15 cellular contexts compared by ENCODE assay signal in the genomic region with DNA sequence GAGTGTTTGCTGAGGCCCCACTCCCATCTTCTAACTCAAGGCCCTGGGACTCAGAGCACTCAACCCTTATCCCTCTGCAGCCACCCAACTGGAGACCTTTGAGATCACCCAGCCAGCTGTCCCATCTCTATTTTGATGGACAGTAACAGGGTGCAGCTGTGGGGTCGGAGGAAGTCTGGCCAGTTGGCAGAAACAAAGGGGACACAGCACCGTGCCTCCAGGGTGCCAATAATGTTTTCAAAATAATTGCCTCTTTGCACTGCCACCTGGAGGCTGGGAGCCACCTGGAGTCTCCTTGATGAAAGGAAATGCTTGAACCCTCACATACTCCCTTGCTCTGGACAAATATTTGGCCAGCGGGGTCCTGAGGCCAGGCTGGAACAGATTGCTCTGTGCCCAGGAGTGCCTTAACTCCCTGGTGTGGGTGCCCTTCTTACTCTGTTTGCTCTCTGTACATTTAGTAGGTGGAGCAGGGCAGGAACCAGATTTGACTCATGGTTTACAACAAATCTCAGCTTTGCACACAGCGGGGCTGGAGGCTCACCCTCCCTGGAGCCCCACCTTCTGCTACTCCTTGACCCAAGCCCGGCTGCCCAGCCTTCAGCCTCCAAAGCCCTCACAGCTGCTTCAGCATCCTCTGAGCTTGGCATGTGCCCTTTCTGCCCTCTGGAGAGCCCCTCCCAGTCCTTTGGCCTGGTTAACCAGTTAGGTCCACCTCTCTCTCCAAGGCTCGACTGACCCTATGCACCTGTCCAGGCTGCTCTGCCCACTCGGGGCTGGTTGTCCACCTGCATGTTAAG. TPM values are rescaled to one million over a fixed set of nuclear protein-coding genes. Genes with fewer than 3 reads are reported as not detected.
DNase-seq lines count a peak whose midpoint lies in the region; ATAC-seq, FAIRE-seq and TF ChIP-seq lines count a peak whose summit lies in the region.
"Had no signal": no experiment of that assay in that cellular context is flagged by ENCODE, and none has a peak within 500 bp of the region (broad histone marks: within the 10 kb centered on the region; RNA-seq: fewer than 3 reads in every experiment).

No MANE protein-coding gene starts in this region.

- H3K27ac ChIP-seq in foreskin keratinocyte, result no peak overlapping the region
- H3K27ac ChIP-seq: HL-60 had no signal

- ATAC-seq in foreskin keratinocyte, result peak; percentile 21
- no peak for ATAC-seq in stimulated activated effector memory CD8-positive, alpha-beta T cell treated with anti-CD3 and anti-CD28 coated beads, Interleukin-12 subunit alpha, Interleukin-12 subunit beta, amount 100 ng/mL, for 72 hours

- H3K27me3 ChIP-seq in foreskin keratinocyte, result peaks cover 30% of the 10 kb centered on the region

- FAIRE-seq in urothelium cell line (lab: Jason Lieb, UNC), result no peak
- FAIRE-seq: endothelial cell of umbilical vein had no signal

- no peaks in the 10 kb centered on the region for H3K9me3 Mint-ChIP-seq in T-helper 1 cell treated with Interleukin-12 subunit alpha and Interleukin-12 subunit beta and Interleukin-4 antibody, amounts not matched to agents 30 μg/mL and 1 μg/mL, for 36 hours
- H3K9me3 Mint-ChIP-seq in stimulated activated effector memory CD8-positive, alpha-beta T cell treated with anti-CD3 and anti-CD28 coated beads, Interleukin-12 subunit alpha, Interleukin-12 subunit beta, amount 100 ng/mL, for 72 hours, result peaks cover 17% of the 10 kb centered on the region

- peaks cover 71% of the 10 kb centered on the region for H3K36me3 Mint-ChIP-seq in T-helper 1 cell treated with Interleukin-12 subunit alpha and Interleukin-12 subunit beta and Interleukin-4 antibody, amounts not matched to agents 30 μg/mL and 1 μg/mL, for 36 hours (ENCODE audit: low read depth)
- no peaks in the 10 kb centered on the region for H3K36me3 Mint-ChIP-seq in stimulated activated effector memory CD8-positive, alpha-beta T cell treated with anti-CD3 and anti-CD28 coated beads, Interleukin-12 subunit alpha, Interleukin-12 subunit beta, amount 100 ng/mL, for 72 hours

- H3K4me1 Mint-ChIP-seq in T-helper 1 cell treated with Interleukin-12 subunit alpha and Interleukin-12 subunit beta and Interleukin-4 antibody, amounts not matched to agents 30 μg/mL and 1 μg/mL, for 36 hours (ENCODE audit: low read depth), result peaks cover 78% of the 10 kb centered on the region
- peaks cover 33% of the 10 kb centered on the region for H3K4me1 Mint-ChIP-seq in stimulated activated effector memory CD8-positive, alpha-beta T cell treated with anti-CD3 and anti-CD28 coated beads, Interleukin-12 subunit alpha, Interleukin-12 subunit beta, amount 100 ng/mL, for 72 hours

- H3K27ac Mint-ChIP-seq in T-helper 1 cell treated with Interleukin-12 subunit alpha and Interleukin-12 subunit beta and Interleukin-4 antibody, amounts not matched to agents 30 μg/mL and 1 μg/mL, for 36 hours, result peak overlapping the region; percentile 42
- no peak overlapping the region for H3K27ac Mint-ChIP-seq in stimulated activated effector memory CD8-positive, alpha-beta T cell treated with anti-CD3 and anti-CD28 coated beads, Interleukin-12 subunit alpha, Interleukin-12 subunit beta, amount 100 ng/mL, for 72 hours

- H3K4me3 Mint-ChIP-seq in T-helper 1 cell treated with Interleukin-12 subunit alpha and Interleukin-12 subunit beta and Interleukin-4 antibody, amounts not matched to agents 30 μg/mL and 1 μg/mL, for 36 hours, result no peak overlapping the region
- peak overlapping the region; percentile 7 for H3K4me3 Mint-ChIP-seq in stimulated activated effector memory CD8-positive, alpha-beta T cell treated with anti-CD3 and anti-CD28 coated beads, Interleukin-12 subunit alpha, Interleukin-12 subunit beta, amount 100 ng/mL, for 72 hours

- no peaks in the 10 kb centered on the region for H3K27me3 Mint-ChIP-seq in T-helper 1 cell treated with Interleukin-12 subunit alpha and Interleukin-12 subunit beta and Interleukin-4 antibody, amounts not matched to agents 30 μg/mL and 1 μg/mL, for 36 hours (ENCODE audit: low read depth)

- DNase-seq in T-helper 1 cell (no peak), NCI-H146 treated with DMSO at 0.1 percent for 48 hours (lab: John Stamatoyannopoulos, UW; ENCODE audit: unreplicated experiment) (peak; percentile 92), foreskin keratinocyte (no peak), NCI-H510A (lab: John Stamatoyannopoulos, UW) (no peak), urothelium cell line (ENCODE audit: low spot score) (no peak), UCSD-AML1 (lab: John Stamatoyannopoulos, UW; ENCODE audit: unreplicated experiment) (no peak)
- DNase-seq in stimulated activated effector memory CD8-positive, alpha-beta T cell treated with anti-CD3 and anti-CD28 coated beads, Interleukin-12 subunit alpha, Interleukin-12 subunit beta, amount 100 ng/mL, for 72 hours (ENCODE audit: low spot score in 2 of 2), result no peak
- DNase-seq: activated CD4-positive, alpha-beta T cell treated with anti-CD3 and anti-CD28 coated beads for 4 hours; GDM1 had no signal

- H3K4me1 ChIP-seq in foreskin keratinocyte, result no peaks in the 10 kb centered on the region

- TF ChIP-seq CTCF in foreskin keratinocyte (conservative IDR thresholded peaks at IDR 0.05), result no peak

RNA-seq across cellular contexts. Expression of a gene that starts 17.2 kb away (rescaled TPM):
- total RNA-seq in foreskin keratinocyte, result not detected in 2 replicates
- not detected in 2 replicates for polyA plus RNA-seq in foreskin keratinocyte
- total RNA-seq: endothelial cell of umbilical vein, RPMI7951, subcutaneous adipose tissue had no signal
- polyA plus RNA-seq: endothelial cell of umbilical vein, neural cell had no signal
